35 cellular contexts compared by ENCODE assay signal in the genomic region with DNA sequence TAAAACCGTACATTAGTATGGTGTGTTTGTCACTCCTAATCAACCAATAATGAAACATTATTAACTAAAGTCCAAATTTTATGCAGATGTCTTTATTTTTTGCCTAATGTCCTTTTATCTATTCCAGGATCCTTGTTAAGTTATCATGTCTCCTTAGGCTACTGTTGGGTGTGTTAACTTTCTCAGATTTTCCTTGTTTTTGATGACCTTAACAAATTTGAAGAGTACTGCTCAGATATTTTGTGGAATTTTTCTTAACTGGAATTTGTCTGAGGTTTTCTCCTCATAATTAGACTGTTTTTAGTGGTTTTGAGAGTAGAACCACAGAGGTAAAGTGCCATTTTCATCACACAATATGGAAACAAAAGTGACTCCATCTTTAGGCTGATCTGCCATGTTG.
"Had no signal": no experiment of that assay in that cellular context is flagged by ENCODE, and none has a peak within 500 bp of the region (broad histone marks: within the 10 kb centered on the region; RNA-seq: fewer than 3 reads in every experiment).

No MANE protein-coding gene starts in this region.

- H3K4me3 ChIP-seq: MG63 had no signal

- H3K27me3 ChIP-seq: MG63 had no signal

- H3K36me3 ChIP-seq: MG63 had no signal

- H3K9me3 ChIP-seq: MG63 had no signal

- DNase-seq: Kasumi-1, MG63, MM.1S, MV-4-11, NCI-H1048, NCI-H1092, NCI-H1092 treated with DMSO at 0.1 percent for 48 hours, NCI-H1105, NCI-H1105 treated with DMSO at 0.1 percent for 48 hours, NCI-H1417, NCI-H1417 treated with DMSO at 0.1 percent for 48 hours, NCI-H1436, NCI-H1436 treated with DMSO at 0.1 percent for 48 hours, NCI-H146, NCI-H1694, NCI-H1694 treated with DMSO at 0.1 percent for 48 hours, NCI-H187, NCI-H187 treated with DMSO at 0.1 percent for 48 hours, NCI-H1930, NCI-H2029, NCI-H2029 treated with DMSO at 0.1 percent for 48 hours, NCI-H2081, NCI-H2081 treated with DMSO at 0.1 percent for 48 hours, NCI-H2107, NCI-H2171, NCI-H2171 treated with DMSO at 0.1 percent for 48 hours, NCI-H2227 treated with DMSO at 0.1 percent for 48 hours, NCI-H226, NCI-H345, NCI-H446, NCI-H446 treated with DMSO at 0.1 percent for 48 hours, NCI-H510A, NCI-H510A treated with DMSO at 0.1 percent for 48 hours, NCI-H524, NCI-H524 treated with DMSO at 0.1 percent for 48 hours had no signal
